ENCODE assay signal across 8 cellular contexts in the genomic region with DNA sequence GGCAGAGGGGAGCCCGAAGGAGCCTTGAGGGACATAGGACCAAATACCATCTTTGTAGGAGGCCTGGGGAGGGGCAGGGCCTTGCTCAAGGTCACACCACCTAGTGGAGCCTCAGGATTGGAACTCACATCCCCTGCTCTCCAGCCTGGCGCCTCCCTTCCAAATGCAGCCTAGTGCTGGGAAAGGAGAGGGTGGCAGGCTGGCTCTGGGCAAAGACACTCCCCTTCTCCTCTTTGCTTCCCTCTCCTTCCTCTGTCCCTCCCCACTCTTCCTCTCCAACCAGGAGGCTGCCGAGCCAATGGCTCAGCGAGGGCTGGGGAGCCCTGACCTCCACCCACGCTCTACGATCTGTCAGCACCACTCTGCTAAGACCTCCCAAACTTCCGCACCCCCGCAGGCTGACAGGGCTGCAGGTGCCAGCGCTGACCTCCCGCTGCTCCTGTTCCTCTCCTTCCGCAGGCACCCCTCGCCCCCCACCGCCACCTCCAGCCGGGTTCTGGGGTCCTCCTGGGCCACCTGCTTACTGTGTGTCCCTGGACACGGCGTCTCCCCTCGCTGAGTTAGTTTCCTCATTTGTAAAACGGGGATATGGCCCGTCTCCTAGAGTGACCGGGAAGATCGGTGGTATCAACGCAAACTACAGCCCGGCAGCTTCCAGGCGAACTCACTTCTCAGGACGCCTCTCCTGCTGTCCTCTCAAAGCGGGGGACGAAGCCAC. TPM values are rescaled to one million over a fixed set of nuclear protein-coding genes. Genes with fewer than 3 reads are reported as not detected.
DNase-seq lines count a peak whose midpoint lies in the region; ATAC-seq, FAIRE-seq and TF ChIP-seq lines count a peak whose summit lies in the region.

No MANE protein-coding gene starts in this region.

- peaks cover 0 to 12% (median 8%) of the 10 kb centered on the region in 7 donors for H3K9me3 Mint-ChIP-seq in CD14-positive monocyte
- H3K9me3 Mint-ChIP-seq in stimulated activated naive B cell treated with anti-CD40 and anti-IgM and Interleukin-4, amounts not matched to agents 10 μg/mL and 1 μg/mL and 100 μg/mL, for 72 hours, result no peaks in the 10 kb centered on the region

- peak overlapping the region in 4 of 7 donors; percentile 19 to 81 (median 54) for H3K27ac Mint-ChIP-seq in CD14-positive monocyte
- no peak overlapping the region for H3K27ac Mint-ChIP-seq in stimulated activated naive B cell treated with anti-CD40 and anti-IgM and Interleukin-4, amounts not matched to agents 10 μg/mL and 1 μg/mL and 100 μg/mL, for 72 hours

- peak; percentile 26 to 31 for ATAC-seq in stimulated activated naive B cell treated with anti-CD40 and anti-IgM and Interleukin-4, amounts not matched to agents 10 μg/mL and 1 μg/mL and 100 μg/mL, for 72 hours (replicated peaks)
- ATAC-seq in GM21723 (IDR thresholded peaks at IDR 0.05; ENCODE audit: unreplicated experiment) (no peak), HG03439 (IDR thresholded peaks at IDR 0.05; ENCODE audit: unreplicated experiment) (no peak)

- H3K4me3 ChIP-seq in brain microvascular endothelial cell (ENCODE audit: low read depth, low read length), result peak overlapping the region; percentile 46
- peak overlapping the region; percentile 11 to 48 for H3K4me3 ChIP-seq in kidney (ENCODE audit: low read length in 2 of 2)

- no peaks in the 10 kb centered on the region for H3K36me3 ChIP-seq in brain microvascular endothelial cell (replicated peaks)
- H3K36me3 ChIP-seq in kidney (ENCODE audit: control insufficient read depth in 1 of 2, insufficient read depth in 2 of 2, low read length in 2 of 2), result no peaks in the 10 kb centered on the region

- intact Hi-C loops in CD14-positive monocyte (cut with micrococcal nuclease) (loop anchor here in 1 of 2 donors (10.0 kb wide), 1 partner anchor 63 kb away; no protein-coding TSS in a partner anchor), kidney (cut with DNase I) (no loop called here)

- H3K36me3 Mint-ChIP-seq in CD14-positive monocyte, result peaks cover 7% of the 10 kb centered on the region in 2 donors
- H3K36me3 Mint-ChIP-seq in stimulated activated naive B cell treated with anti-CD40 and anti-IgM and Interleukin-4, amounts not matched to agents 10 μg/mL and 1 μg/mL and 100 μg/mL, for 72 hours, result peaks cover 0 to 4% of the 10 kb centered on the region in 2 donors

- peaks cover 14 to 18% of the 10 kb centered on the region in 2 donors for H3K4me1 ChIP-seq in kidney (ENCODE audit: control insufficient read depth in 1 of 2, insufficient read depth in 1 of 2, low read depth in 1 of 2, low read length in 2 of 2)

- TF ChIP-seq CTCF in CD14-positive monocyte (IDR thresholded peaks at IDR 0.05), result no peak
- TF ChIP-seq CTCF in brain microvascular endothelial cell (IDR thresholded peaks at IDR 0.05; ENCODE audit: low read depth, low read length, missing control alignments), result peak; percentile 14
- TF ChIP-seq CTCF in kidney (IDR thresholded peaks at IDR 0.05; ENCODE audit: borderline replicate concordance, extremely low read depth, insufficient read depth), result no peak

- no peaks in the 10 kb centered on the region for H3K9me3 ChIP-seq in kidney (ENCODE audit: control insufficient read depth in 1 of 2, low read length in 2 of 2)

- H3K4me3 Mint-ChIP-seq in CD14-positive monocyte, result peak overlapping the region; percentile 71 to 93
- H3K4me3 Mint-ChIP-seq in stimulated activated naive B cell treated with anti-CD40 and anti-IgM and Interleukin-4, amounts not matched to agents 10 μg/mL and 1 μg/mL and 100 μg/mL, for 72 hours, result peak overlapping the region; percentile 55 to 57

- H3K4me1 Mint-ChIP-seq in CD14-positive monocyte, result peaks cover 29% of the 10 kb centered on the region
- H3K4me1 Mint-ChIP-seq in stimulated activated naive B cell treated with anti-CD40 and anti-IgM and Interleukin-4, amounts not matched to agents 10 μg/mL and 1 μg/mL and 100 μg/mL, for 72 hours, result peaks cover 18 to 29% of the 10 kb centered on the region in 2 donors

- peak overlapping the region; percentile 1 to 71 for H3K9ac ChIP-seq in kidney (ENCODE audit: low read length in 2 of 2)

- H3K27ac ChIP-seq in brain microvascular endothelial cell, result peak overlapping the region; percentile 51
- H3K27ac ChIP-seq in kidney (ENCODE audit: low read depth in 2 of 2, low read length in 2 of 2), result peak overlapping the region; percentile 13 to 63

- in situ Hi-C loops in KBM-7 (cut with MboI; ENCODE audit: low pct_unique_long_range_greater_than_20kb, low sequenced_read_pairs) (no loop called here), brain microvascular endothelial cell (cut with HindIII; ENCODE audit: low pct_ligation_motif_present, low sequenced_read_pairs) (no loop called here)

- no peak for FAIRE-seq in kidney (lab: Jason Lieb, UNC)

- no peaks in the 10 kb centered on the region for H3K27me3 ChIP-seq in brain microvascular endothelial cell (replicated peaks)

- peaks cover 28 to 42% (median 33%) of the 10 kb centered on the region in 3 donors for H3K27me3 Mint-ChIP-seq in CD14-positive monocyte (ENCODE audit: low read depth in 3 of 3)
- H3K27me3 Mint-ChIP-seq in stimulated activated naive B cell treated with anti-CD40 and anti-IgM and Interleukin-4, amounts not matched to agents 10 μg/mL and 1 μg/mL and 100 μg/mL, for 72 hours, result peaks cover 51 to 69% of the 10 kb centered on the region in 2 donors

- DNase-seq in CD14-positive monocyte (ENCODE audit: low spot score), result no peak
- DNase-seq in KBM-7, result peak; percentile 70
- DNase-seq in brain microvascular endothelial cell, result no peak
- peak; percentile 81 for DNase-seq in kidney
- no peak for DNase-seq in stimulated activated naive B cell treated with anti-CD40 and anti-IgM and Interleukin-4, amounts not matched to agents 10 μg/mL and 1 μg/mL and 100 μg/mL, for 72 hours
- no peak for DNase-seq in midbrain (lab: John Stamatoyannopoulos, UW)

RNA-seq across cellular contexts. Expression of a gene that starts 52.9 kb away (rescaled TPM):
- polyA plus RNA-seq in CD14-positive monocyte (not detected), kidney (ENCODE audit: insufficient read depth, low read depth, low replicate concordance) (2.8 TPM)
- total RNA-seq in kidney, result 1.1 TPM

RNA-seq across cellular contexts. Expression of a gene that starts 58.0 kb away (rescaled TPM):
- polyA plus RNA-seq in CD14-positive monocyte, result 10 to 100 TPM; 28.2 to 43.9 TPM
- total RNA-seq in kidney, result 32.6 TPM
- 61.2 TPM for polyA plus RNA-seq in kidney (ENCODE audit: insufficient read depth, low read depth, low replicate concordance)

Comparison
In these comparisons a context has a peak if more than half of its experiments do, and no peak if none do; other contexts are left out.
1. DNase-seq: peak in KBM-7 (single experiment) and kidney (single experiment); none in CD14-positive monocyte (single experiment), brain microvascular endothelial cell (single experiment), stimulated activated naive B cell treated with anti-CD40 and anti-IgM and Interleukin-4, amounts not matched to agents 10 μg/mL and 1 μg/mL and 100 μg/mL, for 72 hours (single experiment) and midbrain (single experiment).
2. ATAC-seq: peak in stimulated activated naive B cell treated with anti-CD40 and anti-IgM and Interleukin-4, amounts not matched to agents 10 μg/mL and 1 μg/mL and 100 μg/mL, for 72 hours (2 of 2); none in GM21723 (single experiment) and HG03439 (single experiment).